1 cellular context compared by ENCODE assay signal in the genomic region with DNA sequence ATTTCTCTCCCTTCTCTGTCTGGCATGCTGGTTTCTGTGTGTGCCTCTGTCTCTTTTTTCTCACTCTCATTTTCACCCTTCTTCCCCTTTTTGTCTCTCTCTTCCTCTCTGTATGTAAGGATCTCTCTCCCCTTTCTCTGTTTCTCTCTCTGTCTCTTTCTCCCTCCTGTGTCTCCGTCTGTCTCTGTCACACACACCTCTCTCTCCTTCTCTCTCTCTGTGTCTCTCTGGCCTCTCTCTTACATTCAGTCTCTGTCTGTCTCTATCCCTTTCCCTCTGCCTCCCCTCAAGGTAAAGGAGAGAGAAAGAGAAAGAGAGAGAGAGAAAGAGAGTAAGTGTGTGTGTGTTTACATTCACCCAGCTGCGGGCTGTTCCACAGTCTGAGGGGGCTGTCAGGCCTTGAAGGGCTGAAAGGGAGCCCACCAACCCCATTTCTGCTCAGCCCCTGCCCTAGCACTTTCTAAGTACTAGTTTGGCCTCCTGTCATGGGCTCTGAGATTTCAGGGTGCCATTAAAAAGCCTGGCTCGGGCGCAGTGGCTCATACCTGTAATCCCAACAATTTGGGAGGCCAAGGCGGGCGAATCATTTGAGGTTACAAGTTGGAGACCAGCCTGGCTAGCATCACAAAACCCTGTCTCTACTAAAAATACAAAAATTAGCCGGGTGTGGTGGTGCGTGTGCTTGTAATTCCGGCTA.
A peak's percentile ranks its signal among the peaks of the same experiment; 100 is the strongest.
TF ChIP-seq lines count a peak whose summit lies in the region.

No MANE protein-coding gene starts in this region.

TF ChIP-seq in HEK293, 187 proteins besides CTCF, POLR2A, EP300 and RAD21 (continued from another document and continues in another):
- TF ChIP-seq ZNF707 (tag by site-specific recombination; IDR thresholded peaks at IDR 0.05) (no peak), SETDB1 (IDR thresholded peaks at IDR 0.05; ENCODE audit: insufficient read length, low read length) (no peak), ZNF585B (tag by site-specific recombination; IDR thresholded peaks at IDR 0.05) (no peak), ZNF48 (tag by site-specific recombination; IDR thresholded peaks at IDR 0.05) (no peak), KLF8 (tag by site-specific recombination; IDR thresholded peaks at IDR 0.05) (0 out of 2 replicates have a peak, but pooled peaks have one; percentile 30), ZNF830 (tag by site-specific recombination; IDR thresholded peaks at IDR 0.05; ENCODE audit: low read depth) (no peak), GLI2 (tag by site-specific recombination; IDR thresholded peaks at IDR 0.05; ENCODE audit: borderline replicate concordance, low read depth) (no peak), ZNF114 (tag by site-specific recombination; IDR thresholded peaks at IDR 0.05) (no peak), PRDM1 (tag by site-specific recombination; IDR thresholded peaks at IDR 0.05) (peak; percentile 99), ZBTB21 (tag by site-specific recombination; IDR thresholded peaks at IDR 0.05) (no peak), SP7 (tag by site-specific recombination; IDR thresholded peaks at IDR 0.05) (no peak), ZNF394 (tag by site-specific recombination; IDR thresholded peaks at IDR 0.05; ENCODE audit: borderline replicate concordance) (no peak), ZNF354C (tag by site-specific recombination; IDR thresholded peaks at IDR 0.05; ENCODE audit: borderline replicate concordance, low read depth) (no peak), ZNF433 (tag by site-specific recombination; IDR thresholded peaks at IDR 0.05; ENCODE audit: low read depth) (no peak), ZNF155 (tag by site-specific recombination; IDR thresholded peaks at IDR 0.05) (no peak), ZNF660 (tag by site-specific recombination; IDR thresholded peaks at IDR 0.05) (no peak), KLF7 (tag by site-specific recombination; IDR thresholded peaks at IDR 0.05; ENCODE audit: borderline replicate concordance) (no peak), ZNF629 (tag by site-specific recombination; IDR thresholded peaks at IDR 0.05) (no peak), ZNF654 (tag by site-specific recombination; IDR thresholded peaks at IDR 0.05; ENCODE audit: low read depth) (no peak), ZNF76 (tag by site-specific recombination; IDR thresholded peaks at IDR 0.05; ENCODE audit: borderline replicate concordance, low read depth) (no peak), ZNF133 (tag by site-specific recombination; IDR thresholded peaks at IDR 0.05) (no peak), ZNF366 (tag by site-specific recombination; conservative IDR thresholded peaks at IDR 0.05) (peak; percentile 94), SCRT2 (tag by site-specific recombination; IDR thresholded peaks at IDR 0.05) (no peak), ZIC2 (tag by site-specific recombination; IDR thresholded peaks at IDR 0.05) (no peak), ZNF658 (tag by site-specific recombination; IDR thresholded peaks at IDR 0.05) (no peak), ZNF132 (tag by site-specific recombination; IDR thresholded peaks at IDR 0.05; ENCODE audit: borderline replicate concordance) (no peak), ZNF510 (tag by site-specific recombination; IDR thresholded peaks at IDR 0.05; ENCODE audit: insufficient replicate concordance) (no peak), YY1 (tag by site-specific recombination; IDR thresholded peaks at IDR 0.05) (no peak), ZNF341 (tag by site-specific recombination; IDR thresholded peaks at IDR 0.05; ENCODE audit: low read depth) (no peak; the same call in 1 of the 2 replicates), SP3 (tag by site-specific recombination; IDR thresholded peaks at IDR 0.05) (no peak), ZBTB17 (tag by site-specific recombination; IDR thresholded peaks at IDR 0.05) (peak; percentile 70), GLIS2 (tag by site-specific recombination; IDR thresholded peaks at IDR 0.05) (no peak), MYNN (tag by site-specific recombination; IDR thresholded peaks at IDR 0.05; ENCODE audit: borderline replicate concordance) (no peak), ZEB2 (tag by site-specific recombination; IDR thresholded peaks at IDR 0.05) (no peak), ZNF555 (tag by site-specific recombination; conservative IDR thresholded peaks at IDR 0.05) (no peak), ZNF404 (tag by site-specific recombination; IDR thresholded peaks at IDR 0.05) (no peak), ZNF211 (tag by site-specific recombination; IDR thresholded peaks at IDR 0.05; ENCODE audit: low read depth) (no peak)
- TF ChIP-seq, protein P1, sequence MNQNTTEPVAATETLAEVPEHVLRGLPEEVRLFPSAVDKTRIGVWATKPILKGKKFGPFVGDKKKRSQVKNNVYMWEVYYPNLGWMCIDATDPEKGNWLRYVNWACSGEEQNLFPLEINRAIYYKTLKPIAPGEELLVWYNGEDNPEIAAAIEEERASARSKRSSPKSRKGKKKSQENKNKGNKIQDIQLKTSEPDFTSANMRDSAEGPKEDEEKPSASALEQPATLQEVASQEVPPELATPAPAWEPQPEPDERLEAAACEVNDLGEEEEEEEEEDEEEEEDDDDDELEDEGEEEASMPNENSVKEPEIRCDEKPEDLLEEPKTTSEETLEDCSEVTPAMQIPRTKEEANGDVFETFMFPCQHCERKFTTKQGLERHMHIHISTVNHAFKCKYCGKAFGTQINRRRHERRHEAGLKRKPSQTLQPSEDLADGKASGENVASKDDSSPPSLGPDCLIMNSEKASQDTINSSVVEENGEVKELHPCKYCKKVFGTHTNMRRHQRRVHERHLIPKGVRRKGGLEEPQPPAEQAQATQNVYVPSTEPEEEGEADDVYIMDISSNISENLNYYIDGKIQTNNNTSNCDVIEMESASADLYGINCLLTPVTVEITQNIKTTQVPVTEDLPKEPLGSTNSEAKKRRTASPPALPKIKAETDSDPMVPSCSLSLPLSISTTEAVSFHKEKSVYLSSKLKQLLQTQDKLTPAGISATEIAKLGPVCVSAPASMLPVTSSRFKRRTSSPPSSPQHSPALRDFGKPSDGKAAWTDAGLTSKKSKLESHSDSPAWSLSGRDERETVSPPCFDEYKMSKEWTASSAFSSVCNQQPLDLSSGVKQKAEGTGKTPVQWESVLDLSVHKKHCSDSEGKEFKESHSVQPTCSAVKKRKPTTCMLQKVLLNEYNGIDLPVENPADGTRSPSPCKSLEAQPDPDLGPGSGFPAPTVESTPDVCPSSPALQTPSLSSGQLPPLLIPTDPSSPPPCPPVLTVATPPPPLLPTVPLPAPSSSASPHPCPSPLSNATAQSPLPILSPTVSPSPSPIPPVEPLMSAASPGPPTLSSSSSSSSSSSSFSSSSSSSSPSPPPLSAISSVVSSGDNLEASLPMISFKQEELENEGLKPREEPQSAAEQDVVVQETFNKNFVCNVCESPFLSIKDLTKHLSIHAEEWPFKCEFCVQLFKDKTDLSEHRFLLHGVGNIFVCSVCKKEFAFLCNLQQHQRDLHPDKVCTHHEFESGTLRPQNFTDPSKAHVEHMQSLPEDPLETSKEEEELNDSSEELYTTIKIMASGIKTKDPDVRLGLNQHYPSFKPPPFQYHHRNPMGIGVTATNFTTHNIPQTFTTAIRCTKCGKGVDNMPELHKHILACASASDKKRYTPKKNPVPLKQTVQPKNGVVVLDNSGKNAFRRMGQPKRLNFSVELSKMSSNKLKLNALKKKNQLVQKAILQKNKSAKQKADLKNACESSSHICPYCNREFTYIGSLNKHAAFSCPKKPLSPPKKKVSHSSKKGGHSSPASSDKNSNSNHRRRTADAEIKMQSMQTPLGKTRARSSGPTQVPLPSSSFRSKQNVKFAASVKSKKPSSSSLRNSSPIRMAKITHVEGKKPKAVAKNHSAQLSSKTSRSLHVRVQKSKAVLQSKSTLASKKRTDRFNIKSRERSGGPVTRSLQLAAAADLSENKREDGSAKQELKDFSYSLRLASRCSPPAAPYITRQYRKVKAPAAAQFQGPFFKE (tag by site-specific recombination; IDR thresholded peaks at IDR 0.05; ENCODE audit: borderline replicate concordance) = no peak
- TF ChIP-seq, protein P2, sequence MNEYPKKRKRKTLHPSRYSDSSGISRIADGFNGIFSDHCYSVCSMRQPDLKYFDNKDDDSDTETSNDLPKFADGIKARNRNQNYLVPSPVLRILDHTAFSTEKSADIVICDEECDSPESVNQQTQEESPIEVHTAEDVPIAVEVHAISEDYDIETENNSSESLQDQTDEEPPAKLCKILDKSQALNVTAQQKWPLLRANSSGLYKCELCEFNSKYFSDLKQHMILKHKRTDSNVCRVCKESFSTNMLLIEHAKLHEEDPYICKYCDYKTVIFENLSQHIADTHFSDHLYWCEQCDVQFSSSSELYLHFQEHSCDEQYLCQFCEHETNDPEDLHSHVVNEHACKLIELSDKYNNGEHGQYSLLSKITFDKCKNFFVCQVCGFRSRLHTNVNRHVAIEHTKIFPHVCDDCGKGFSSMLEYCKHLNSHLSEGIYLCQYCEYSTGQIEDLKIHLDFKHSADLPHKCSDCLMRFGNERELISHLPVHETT (tag by site-specific recombination; IDR thresholded peaks at IDR 0.05) = 0 out of 2 replicates have a peak, but pooled peaks have one; percentile 55
- TF ChIP-seq, protein P3, sequence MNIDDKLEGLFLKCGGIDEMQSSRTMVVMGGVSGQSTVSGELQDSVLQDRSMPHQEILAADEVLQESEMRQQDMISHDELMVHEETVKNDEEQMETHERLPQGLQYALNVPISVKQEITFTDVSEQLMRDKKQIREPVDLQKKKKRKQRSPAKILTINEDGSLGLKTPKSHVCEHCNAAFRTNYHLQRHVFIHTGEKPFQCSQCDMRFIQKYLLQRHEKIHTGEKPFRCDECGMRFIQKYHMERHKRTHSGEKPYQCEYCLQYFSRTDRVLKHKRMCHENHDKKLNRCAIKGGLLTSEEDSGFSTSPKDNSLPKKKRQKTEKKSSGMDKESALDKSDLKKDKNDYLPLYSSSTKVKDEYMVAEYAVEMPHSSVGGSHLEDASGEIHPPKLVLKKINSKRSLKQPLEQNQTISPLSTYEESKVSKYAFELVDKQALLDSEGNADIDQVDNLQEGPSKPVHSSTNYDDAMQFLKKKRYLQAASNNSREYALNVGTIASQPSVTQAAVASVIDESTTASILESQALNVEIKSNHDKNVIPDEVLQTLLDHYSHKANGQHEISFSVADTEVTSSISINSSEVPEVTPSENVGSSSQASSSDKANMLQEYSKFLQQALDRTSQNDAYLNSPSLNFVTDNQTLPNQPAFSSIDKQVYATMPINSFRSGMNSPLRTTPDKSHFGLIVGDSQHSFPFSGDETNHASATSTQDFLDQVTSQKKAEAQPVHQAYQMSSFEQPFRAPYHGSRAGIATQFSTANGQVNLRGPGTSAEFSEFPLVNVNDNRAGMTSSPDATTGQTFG (tag by site-specific recombination; IDR thresholded peaks at IDR 0.05; ENCODE audit: borderline replicate concordance) = no peak
- TF ChIP-seq, protein P4, sequence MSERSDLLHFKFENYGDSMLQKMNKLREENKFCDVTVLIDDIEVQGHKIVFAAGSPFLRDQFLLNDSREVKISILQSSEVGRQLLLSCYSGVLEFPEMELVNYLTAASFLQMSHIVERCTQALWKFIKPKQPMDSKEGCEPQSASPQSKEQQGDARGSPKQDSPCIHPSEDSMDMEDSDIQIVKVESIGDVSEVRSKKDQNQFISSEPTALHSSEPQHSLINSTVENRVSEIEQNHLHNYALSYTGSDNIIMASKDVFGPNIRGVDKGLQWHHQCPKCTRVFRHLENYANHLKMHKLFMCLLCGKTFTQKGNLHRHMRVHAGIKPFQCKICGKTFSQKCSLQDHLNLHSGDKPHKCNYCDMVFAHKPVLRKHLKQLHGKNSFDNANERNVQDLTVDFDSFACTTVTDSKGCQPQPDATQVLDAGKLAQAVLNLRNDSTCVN (tag by site-specific recombination; optimal IDR thresholded peaks at IDR 0.05) = no peak
- TF ChIP-seq, protein P5, sequence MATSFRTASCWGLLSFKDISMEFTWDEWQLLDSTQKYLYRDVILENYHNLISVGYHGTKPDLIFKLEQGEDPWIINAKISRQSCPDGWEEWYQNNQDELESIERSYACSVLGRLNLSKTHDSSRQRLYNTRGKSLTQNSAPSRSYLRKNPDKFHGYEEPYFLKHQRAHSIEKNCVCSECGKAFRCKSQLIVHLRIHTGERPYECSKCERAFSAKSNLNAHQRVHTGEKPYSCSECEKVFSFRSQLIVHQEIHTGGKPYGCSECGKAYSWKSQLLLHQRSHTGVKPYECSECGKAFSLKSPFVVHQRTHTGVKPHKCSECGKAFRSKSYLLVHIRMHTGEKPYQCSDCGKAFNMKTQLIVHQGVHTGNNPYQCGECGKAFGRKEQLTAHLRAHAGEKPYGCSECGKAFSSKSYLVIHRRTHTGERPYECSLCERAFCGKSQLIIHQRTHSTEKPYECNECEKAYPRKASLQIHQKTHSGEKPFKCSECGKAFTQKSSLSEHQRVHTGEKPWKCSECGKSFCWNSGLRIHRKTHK (tag by site-specific recombination; IDR thresholded peaks at IDR 0.05) = no peak
- TF ChIP-seq, protein P6, sequence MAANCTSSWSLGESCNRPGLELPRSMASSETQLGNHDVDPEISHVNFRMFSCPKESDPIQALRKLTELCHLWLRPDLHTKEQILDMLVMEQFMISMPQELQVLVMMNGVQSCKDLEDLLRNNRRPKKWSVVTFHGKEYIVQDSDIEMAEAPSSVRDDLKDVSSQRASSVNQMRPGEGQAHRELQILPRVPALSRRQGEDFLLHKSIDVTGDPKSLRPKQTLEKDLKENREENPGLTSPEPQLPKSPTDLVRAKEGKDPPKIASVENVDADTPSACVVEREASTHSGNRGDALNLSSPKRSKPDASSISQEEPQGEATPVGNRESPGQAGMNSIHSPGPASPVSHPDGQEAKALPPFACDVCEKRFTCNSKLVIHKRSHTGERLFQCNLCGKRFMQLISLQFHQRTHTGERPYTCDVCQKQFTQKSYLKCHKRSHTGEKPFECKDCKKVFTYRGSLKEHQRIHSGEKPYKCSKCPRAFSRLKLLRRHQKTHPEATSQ (tag by site-specific recombination; IDR thresholded peaks at IDR 0.05) = no peak
- TF ChIP-seq, protein P7, sequence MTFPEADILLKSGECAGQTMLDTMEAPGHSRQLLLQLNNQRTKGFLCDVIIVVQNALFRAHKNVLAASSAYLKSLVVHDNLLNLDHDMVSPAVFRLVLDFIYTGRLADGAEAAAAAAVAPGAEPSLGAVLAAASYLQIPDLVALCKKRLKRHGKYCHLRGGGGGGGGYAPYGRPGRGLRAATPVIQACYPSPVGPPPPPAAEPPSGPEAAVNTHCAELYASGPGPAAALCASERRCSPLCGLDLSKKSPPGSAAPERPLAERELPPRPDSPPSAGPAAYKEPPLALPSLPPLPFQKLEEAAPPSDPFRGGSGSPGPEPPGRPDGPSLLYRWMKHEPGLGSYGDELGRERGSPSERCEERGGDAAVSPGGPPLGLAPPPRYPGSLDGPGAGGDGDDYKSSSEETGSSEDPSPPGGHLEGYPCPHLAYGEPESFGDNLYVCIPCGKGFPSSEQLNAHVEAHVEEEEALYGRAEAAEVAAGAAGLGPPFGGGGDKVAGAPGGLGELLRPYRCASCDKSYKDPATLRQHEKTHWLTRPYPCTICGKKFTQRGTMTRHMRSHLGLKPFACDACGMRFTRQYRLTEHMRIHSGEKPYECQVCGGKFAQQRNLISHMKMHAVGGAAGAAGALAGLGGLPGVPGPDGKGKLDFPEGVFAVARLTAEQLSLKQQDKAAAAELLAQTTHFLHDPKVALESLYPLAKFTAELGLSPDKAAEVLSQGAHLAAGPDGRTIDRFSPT (tag by site-specific recombination; IDR thresholded peaks at IDR 0.05) = no peak
- TF ChIP-seq, protein P8, sequence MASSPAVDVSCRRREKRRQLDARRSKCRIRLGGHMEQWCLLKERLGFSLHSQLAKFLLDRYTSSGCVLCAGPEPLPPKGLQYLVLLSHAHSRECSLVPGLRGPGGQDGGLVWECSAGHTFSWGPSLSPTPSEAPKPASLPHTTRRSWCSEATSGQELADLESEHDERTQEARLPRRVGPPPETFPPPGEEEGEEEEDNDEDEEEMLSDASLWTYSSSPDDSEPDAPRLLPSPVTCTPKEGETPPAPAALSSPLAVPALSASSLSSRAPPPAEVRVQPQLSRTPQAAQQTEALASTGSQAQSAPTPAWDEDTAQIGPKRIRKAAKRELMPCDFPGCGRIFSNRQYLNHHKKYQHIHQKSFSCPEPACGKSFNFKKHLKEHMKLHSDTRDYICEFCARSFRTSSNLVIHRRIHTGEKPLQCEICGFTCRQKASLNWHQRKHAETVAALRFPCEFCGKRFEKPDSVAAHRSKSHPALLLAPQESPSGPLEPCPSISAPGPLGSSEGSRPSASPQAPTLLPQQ (tag by site-specific recombination; IDR thresholded peaks at IDR 0.05) = no peak
